21 cellular contexts compared by ENCODE assay signal in genomic region chr3:181609156-181609767, GRCh38.
"Had no signal": no experiment of that assay in that cellular context is flagged by ENCODE, and none has a peak within 500 bp of the region (broad histone marks: within the 10 kb centered on the region; RNA-seq: fewer than 3 reads in every experiment).

No MANE protein-coding gene starts in this region.

- H3K4me1 Mint-ChIP-seq: activated CD4-positive, alpha-beta T cell treated with anti-CD3 and anti-CD28 coated beads, Interleukin-2, amount 10 ng/mL, durations not matched to agents 7 days and 5 days; stimulated activated naive B cell treated with anti-CD40 and anti-IgM and Interleukin-4, amounts not matched to agents 10 μg/mL and 1 μg/mL and 100 μg/mL, for 72 hours had no signal

- H3K9me3 Mint-ChIP-seq: activated CD4-positive, alpha-beta T cell treated with anti-CD3 and anti-CD28 coated beads, Interleukin-2, amount 10 ng/mL, durations not matched to agents 7 days and 5 days; stimulated activated naive B cell treated with anti-CD40 and anti-IgM and Interleukin-4, amounts not matched to agents 10 μg/mL and 1 μg/mL and 100 μg/mL, for 72 hours; T-helper 2 cell treated with Interferon-gamma antibody and Interleukin-4, amounts not matched to agents 5 μg/mL and 100 μg/mL, for 36 hours had no signal

- H3K27me3 Mint-ChIP-seq: activated CD4-positive, alpha-beta T cell treated with anti-CD3 and anti-CD28 coated beads, Interleukin-2, amount 10 ng/mL, durations not matched to agents 7 days and 5 days; stimulated activated naive B cell treated with anti-CD40 and anti-IgM and Interleukin-4, amounts not matched to agents 10 μg/mL and 1 μg/mL and 100 μg/mL, for 72 hours had no signal

- H3K27ac ChIP-seq: body of pancreas, lower lobe of right lung, neutrophil, parathyroid adenoma, transverse colon, vagina had no signal

- H2AFZ ChIP-seq: parathyroid adenoma had no signal

- H3K4me1 ChIP-seq: body of pancreas, lower lobe of right lung, parathyroid adenoma, transverse colon, vagina had no signal

- DNase-seq: activated CD4-positive, alpha-beta T cell treated with anti-CD3 and anti-CD28 coated beads, Interleukin-2, amount 10 ng/mL, durations not matched to agents 7 days and 5 days; activated CD4-positive, CD25-positive, alpha-beta regulatory T cell; activated CD8-positive, alpha-beta memory T cell treated with anti-CD3 and anti-CD28 coated beads, Interleukin-2, amount 50 U/mL, for 48 hours; activated gamma-delta T cell treated with Interleukin-2 at 50 U/mL for 16 hours; activated T-cell treated with anti-CD3 and anti-CD28 coated beads, Interleukin-2, amount 50 U/mL, for 72 hours; amniotic stem cell; body of pancreas; effector CD4-positive, alpha-beta T cell; foreskin fibroblast; glutamatergic neuron; hypothalamus; left colon; lower lobe of right lung; stimulated activated CD4-positive, alpha-beta T cell treated with anti-CD3 and anti-CD28 coated beads, Interleukin-2, amount 100 ng/mL, for 48 hours; stimulated activated naive B cell treated with anti-CD40 and anti-IgM and Interleukin-4, amounts not matched to agents 10 μg/mL and 1 μg/mL and 100 μg/mL, for 72 hours; transverse colon had no signal

- H3K27me3 ChIP-seq: body of pancreas, neutrophil, transverse colon, vagina had no signal

- ATAC-seq: activated T-cell treated with anti-CD3 and anti-CD28 coated beads, Interleukin-2, amount 50 U/mL, for 72 hours; body of pancreas; left colon; lower lobe of right lung; stimulated activated naive B cell treated with anti-CD40 and anti-IgM and Interleukin-4, amounts not matched to agents 10 μg/mL and 1 μg/mL and 100 μg/mL, for 72 hours had no signal

- H3K4me3 ChIP-seq: body of pancreas, lower lobe of right lung, transverse colon, vagina had no signal

- H3K27ac Mint-ChIP-seq: activated CD4-positive, alpha-beta T cell treated with anti-CD3 and anti-CD28 coated beads, Interleukin-2, amount 10 ng/mL, durations not matched to agents 7 days and 5 days; activated naive CD8-positive, alpha-beta T cell; activated T-cell treated with anti-CD3 and anti-CD28 coated beads, Interleukin-2, amount 50 U/mL, for 72 hours; stimulated activated naive B cell treated with anti-CD40 and anti-IgM and Interleukin-4, amounts not matched to agents 10 μg/mL and 1 μg/mL and 100 μg/mL, for 72 hours; T-helper 2 cell treated with Interferon-gamma antibody and Interleukin-4, amounts not matched to agents 5 μg/mL and 100 μg/mL, for 36 hours had no signal

- H3K36me3 Mint-ChIP-seq: activated naive CD8-positive, alpha-beta T cell; stimulated activated naive B cell treated with anti-CD40 and anti-IgM and Interleukin-4, amounts not matched to agents 10 μg/mL and 1 μg/mL and 100 μg/mL, for 72 hours had no signal

- H3K36me3 ChIP-seq: lower lobe of right lung, neutrophil, transverse colon, vagina had no signal

- H3K9ac ChIP-seq: parathyroid adenoma had no signal

- H3K79me2 ChIP-seq: parathyroid adenoma had no signal

- H3K9me3 ChIP-seq: body of pancreas, lower lobe of right lung, neutrophil, transverse colon, vagina had no signal

- H3K4me3 Mint-ChIP-seq: activated CD4-positive, alpha-beta T cell treated with anti-CD3 and anti-CD28 coated beads, Interleukin-2, amount 10 ng/mL, durations not matched to agents 7 days and 5 days; activated naive CD8-positive, alpha-beta T cell; activated T-cell treated with anti-CD3 and anti-CD28 coated beads, Interleukin-2, amount 50 U/mL, for 72 hours; stimulated activated naive B cell treated with anti-CD40 and anti-IgM and Interleukin-4, amounts not matched to agents 10 μg/mL and 1 μg/mL and 100 μg/mL, for 72 hours; T-helper 2 cell treated with Interferon-gamma antibody and Interleukin-4, amounts not matched to agents 5 μg/mL and 100 μg/mL, for 36 hours had no signal
